In genomic region chr2:169676850-169677249, GRCh38 we compare ENCODE assay signal across 2 cellular contexts.
TF ChIP-seq lines count a peak whose summit lies in the region.

No MANE protein-coding gene starts in this region.

TF ChIP-seq in GM23338, 12 proteins besides CTCF, POLR2A, EP300 and RAD21:
- TF ChIP-seq EZH2 (IDR thresholded peaks at IDR 0.05; ENCODE audit: low read depth, unreplicated experiment) (no peak), POLR2AphosphoS5 (IDR thresholded peaks at IDR 0.05; ENCODE audit: low read depth) (no peak), STAT1 (IDR thresholded peaks at IDR 0.05; ENCODE audit: unreplicated experiment) (no peak), ZNF331 (CRISPR knock-in tag; IDR thresholded peaks at IDR 0.05; ENCODE audit: low read depth) (no peak), ETS1 (IDR thresholded peaks at IDR 0.05) (no peak), NANOG (IDR thresholded peaks at IDR 0.05; ENCODE audit: borderline replicate concordance) (no peak), ZNF114 (CRISPR knock-in tag; IDR thresholded peaks at IDR 0.05) (no peak), JUNB (IDR thresholded peaks at IDR 0.05; ENCODE audit: unreplicated experiment) (no peak), EZH2phosphoT487 (IDR thresholded peaks at IDR 0.05; ENCODE audit: unreplicated experiment) (no peak)

TF ChIP-seq in K562, 482 proteins besides CTCF, POLR2A, EP300 and RAD21:
- TF ChIP-seq ASH1L (IDR thresholded peaks at IDR 0.05; ENCODE audit: borderline replicate concordance, low read depth, partially characterized antibody): no peak
- TF ChIP-seq KLF16 (IDR thresholded peaks at IDR 0.05): no peak
- no peak for TF ChIP-seq PPARD (CRISPR knock-in tag; IDR thresholded peaks at IDR 0.05)
- no peak for TF ChIP-seq E2F4 (CRISPR knock-in tag; IDR thresholded peaks at IDR 0.05; ENCODE audit: low read depth)
- TF ChIP-seq IRF2 (CRISPR knock-in tag; IDR thresholded peaks at IDR 0.05): no peak
- TF ChIP-seq ZNF165 (CRISPR knock-in tag; IDR thresholded peaks at IDR 0.05; ENCODE audit: borderline replicate concordance): no peak
- no peak for TF ChIP-seq CHD2 (IDR thresholded peaks at IDR 0.05; ENCODE audit: low read depth, low read length)
- TF ChIP-seq NR3C1 (CRISPR knock-in tag; IDR thresholded peaks at IDR 0.05): no peak
- TF ChIP-seq E2F3 (CRISPR knock-in tag; IDR thresholded peaks at IDR 0.05): no peak
- no peak for TF ChIP-seq ZNF324 (CRISPR knock-in tag; IDR thresholded peaks at IDR 0.05)
- TF ChIP-seq FOXK2 (conservative IDR thresholded peaks at IDR 0.05 in 1 of 2, IDR thresholded peaks at IDR 0.05 in 1 of 2; ENCODE audit: low read depth in 2 of 2): no peak
- no peak for TF ChIP-seq ZNF76 (CRISPR knock-in tag; IDR thresholded peaks at IDR 0.05; ENCODE audit: borderline replicate concordance)
- TF ChIP-seq RBBP5 (IDR thresholded peaks at IDR 0.05; ENCODE audit: borderline replicate concordance, insufficient read depth, low read length, poor library complexity, severe bottlenecking): no peak
- no peak for TF ChIP-seq LCOR (CRISPR knock-in tag; IDR thresholded peaks at IDR 0.05)
- no peak for TF ChIP-seq ZNF212 (CRISPR knock-in tag; IDR thresholded peaks at IDR 0.05)
